ENCODE assay signal across 17 cellular contexts in the genomic region with DNA sequence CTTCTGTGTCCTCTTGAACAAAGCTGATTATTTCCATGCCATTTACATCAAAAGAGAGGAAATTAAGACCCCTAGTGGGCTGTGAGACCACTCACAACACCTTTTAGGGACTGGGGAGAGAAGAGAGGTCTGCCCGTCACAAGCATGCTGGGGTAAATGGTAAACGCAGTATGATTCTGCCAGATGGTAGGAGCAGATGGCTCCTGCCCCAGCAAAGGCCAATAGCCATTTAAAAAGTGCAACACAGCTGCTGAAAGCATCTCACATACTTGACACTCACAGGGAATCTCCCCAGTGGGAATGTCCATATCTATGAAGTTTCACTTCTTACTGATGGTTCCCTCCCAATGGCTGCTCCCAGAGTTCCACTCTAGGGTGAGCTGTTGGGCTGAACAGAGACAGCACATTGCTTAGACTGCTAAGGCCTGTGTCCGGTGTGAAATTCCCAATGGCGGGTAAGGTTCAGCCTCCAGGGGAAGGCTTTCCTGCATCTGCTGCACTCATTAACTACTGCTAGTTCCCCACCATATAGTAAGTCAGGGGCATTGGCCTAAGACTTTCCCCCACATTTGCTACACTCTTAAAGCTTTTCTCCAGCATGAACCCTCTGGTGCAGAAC. TPM values are rescaled to one million over a fixed set of nuclear protein-coding genes. Genes with fewer than 3 reads are reported as not detected.
DNase-seq lines count a peak whose midpoint lies in the region; ATAC-seq and TF ChIP-seq lines count a peak whose summit lies in the region.
"Had no signal": no experiment of that assay in that cellular context is flagged by ENCODE, and none has a peak within 500 bp of the region (broad histone marks: within the 10 kb centered on the region; RNA-seq: fewer than 3 reads in every experiment).

No MANE protein-coding gene starts in this region.

- no peaks in the 10 kb centered on the region for H3K27me3 Mint-ChIP-seq in CD8-positive, alpha-beta memory T cell
- H3K27me3 Mint-ChIP-seq in osteocyte (ENCODE audit: unreplicated experiment), result no peaks in the 10 kb centered on the region
- H3K27me3 Mint-ChIP-seq: CD4-positive, alpha-beta T cell had no signal

- no peak overlapping the region for H2BK5ac ChIP-seq in neuronal stem cell (ENCODE audit: low read length)

- H2BK120ac ChIP-seq in neuronal stem cell (ENCODE audit: low read depth, low read length), result no peak overlapping the region

- peaks cover 28 to 91% (median 86%) of the 10 kb centered on the region in 5 donors for H3K9me3 Mint-ChIP-seq in CD8-positive, alpha-beta memory T cell
- peaks cover 51% of the 10 kb centered on the region for H3K9me3 Mint-ChIP-seq in osteocyte (ENCODE audit: unreplicated experiment)

- H2AFZ ChIP-seq in neuronal stem cell (ENCODE audit: low read length), result no peak overlapping the region

- H3K36me3 ChIP-seq in CD8-positive, alpha-beta memory T cell (ENCODE audit: insufficient read depth, low read length), result peaks cover 32% of the 10 kb centered on the region
- H3K36me3 ChIP-seq in HUES48 (ENCODE audit: control insufficient read depth, insufficient read depth, low read length) (peaks cover 35% of the 10 kb centered on the region), adipocyte (ENCODE audit: control insufficient read depth, insufficient read depth, low read length, severe bottlenecking) (peaks cover 34% of the 10 kb centered on the region), neuronal stem cell (replicated peaks in 1 of 2; ENCODE audit: control insufficient read depth in 2 of 2, insufficient read depth in 2 of 2, low read length in 2 of 2) (peaks cover 30 to 63% of the 10 kb centered on the region in 2 donors)

- H3K4me1 ChIP-seq in CD8-positive, alpha-beta memory T cell (ENCODE audit: insufficient read depth, low read length), result no peaks in the 10 kb centered on the region
- peaks cover 10% of the 10 kb centered on the region for H3K4me1 ChIP-seq in HUES48 (ENCODE audit: control insufficient read depth, insufficient read depth, low read length)
- H3K4me1 ChIP-seq in adipocyte (ENCODE audit: control insufficient read depth, insufficient read depth, low read length), result no peaks in the 10 kb centered on the region
- H3K4me1 ChIP-seq in neuronal stem cell (ENCODE audit: control insufficient read depth in 2 of 2, insufficient read depth in 1 of 2, low read depth in 1 of 2, low read length in 2 of 2), result no peaks in the 10 kb centered on the region

- peaks cover 1% of the 10 kb centered on the region for H3K79me1 ChIP-seq in neuronal stem cell (ENCODE audit: low read depth, low read length)

- H3K4ac ChIP-seq in neuronal stem cell (ENCODE audit: low read length), result no peak overlapping the region

- H3K9me3 ChIP-seq in CD8-positive, alpha-beta memory T cell (ENCODE audit: low read length), result peaks cover 49% of the 10 kb centered on the region
- H3K9me3 ChIP-seq in HUES48 (ENCODE audit: control insufficient read depth, insufficient read depth, low read length) (peaks cover 8% of the 10 kb centered on the region), adipocyte (ENCODE audit: control insufficient read depth, low read length) (peaks cover 24% of the 10 kb centered on the region), neuronal stem cell (replicated peaks in 1 of 2; ENCODE audit: control insufficient read depth in 2 of 2, insufficient read depth in 1 of 2, low read depth in 1 of 2, low read length in 2 of 2) (peaks cover 30 to 64% of the 10 kb centered on the region in 2 donors)

- WGBS in neuronal stem cell (ENCODE audit: extremely low coverage in 2 of 2, insufficient read length in 2 of 2, insufficient replicate concordance in 1 of 2), 2 donors, result no CpG with 5 or more reads among the region's 4 CpGs

- H2AK5ac ChIP-seq in neuronal stem cell (ENCODE audit: low read depth, low read length), result no peak overlapping the region

- H2BK15ac ChIP-seq in neuronal stem cell (ENCODE audit: low read length), result no peak overlapping the region

- TF ChIP-seq CTCF in osteocyte (IDR thresholded peaks at IDR 0.05), result no peak

- no peaks in the 10 kb centered on the region for H3K27me3 ChIP-seq in CD8-positive, alpha-beta memory T cell (ENCODE audit: insufficient read depth, low read length, poor library complexity, severe bottlenecking)
- H3K27me3 ChIP-seq in HUES48 (ENCODE audit: control insufficient read depth, insufficient read depth, low read length) (no peaks in the 10 kb centered on the region), adipocyte (replicated peaks; ENCODE audit: control insufficient read depth, insufficient read depth, low read length) (no peaks in the 10 kb centered on the region), neuronal stem cell (ENCODE audit: control insufficient read depth in 3 of 3, insufficient read depth in 3 of 3, low read depth in 1 of 3, low read length in 3 of 3) (no peaks in the 10 kb centered on the region)

- H3K23ac ChIP-seq in neuronal stem cell (ENCODE audit: low read depth, low read length, poor library complexity), result no peak overlapping the region

- peaks cover 11 to 16% (median 15%) of the 10 kb centered on the region in 3 donors for H3K4me1 Mint-ChIP-seq in CD8-positive, alpha-beta memory T cell
- H3K4me1 Mint-ChIP-seq in osteocyte (ENCODE audit: unreplicated experiment), result no peaks in the 10 kb centered on the region

- no peak overlapping the region for H3K27ac Mint-ChIP-seq in CD8-positive, alpha-beta memory T cell
- H3K27ac Mint-ChIP-seq in osteocyte (ENCODE audit: unreplicated experiment), result no peak overlapping the region
- H3K27ac Mint-ChIP-seq: CD4-positive, alpha-beta T cell had no signal

- ATAC-seq in GM21515 (IDR thresholded peaks at IDR 0.05; ENCODE audit: unreplicated experiment), result no peak
- ATAC-seq: GM12878, HCT116, Panc1 had no signal

- H3K9ac ChIP-seq in HUES48 (ENCODE audit: low read depth, low read length), result no peak overlapping the region
- H3K9ac ChIP-seq in adipocyte (ENCODE audit: low read length), result no peak overlapping the region
- no peak overlapping the region for H3K9ac ChIP-seq in neuronal stem cell (ENCODE audit: low read depth, low read length, poor library complexity)

- no peak overlapping the region for H3K4me3 Mint-ChIP-seq in CD8-positive, alpha-beta memory T cell
- no peak overlapping the region for H3K4me3 Mint-ChIP-seq in osteocyte (ENCODE audit: unreplicated experiment)
- H3K4me3 Mint-ChIP-seq: CD4-positive, alpha-beta T cell had no signal

- no peak overlapping the region for H3K14ac ChIP-seq in neuronal stem cell (ENCODE audit: low read length)

- H3K4me2 ChIP-seq in neuronal stem cell (ENCODE audit: insufficient read depth, low read length, poor library complexity, severe bottlenecking), result no peak overlapping the region

- CTCF ChIA-PET in CD8-positive, alpha-beta memory T cell (lab: Charles Lee), result no interaction called here

- no peak for DNase-seq in CD8-positive, alpha-beta memory T cell
- no peak for DNase-seq in adipocyte (ENCODE audit: low read depth)
- peak; percentile 51 for DNase-seq in osteocyte (ENCODE audit: extremely low spot score, unreplicated experiment)
- no peak for DNase-seq in HuH-7.5 (ENCODE audit: low spot score)
- no peak for DNase-seq in neuronal stem cell (ENCODE audit: low spot score)
- DNase-seq: CD4-positive, alpha-beta T cell; DMS53; IMR-90; NCI-H2029 treated with DMSO at 0.1 percent for 48 hours; NCI-H345; NCI-H774; SHP77 treated with DMSO at 0.1 percent for 48 hours had no signal

- no peak overlapping the region for H4K91ac ChIP-seq in neuronal stem cell (ENCODE audit: low read depth, low read length, poor library complexity)

- H3K36me3 Mint-ChIP-seq in CD8-positive, alpha-beta memory T cell, result peaks cover 49 to 78% (median 66%) of the 10 kb centered on the region in 3 donors
- H3K36me3 Mint-ChIP-seq in osteocyte (ENCODE audit: unreplicated experiment), result peaks cover 69% of the 10 kb centered on the region

- H3K18ac ChIP-seq in neuronal stem cell (ENCODE audit: low read length), result no peak overlapping the region

- no peak overlapping the region for H3K27ac ChIP-seq in CD8-positive, alpha-beta memory T cell (ENCODE audit: low read depth, low read length)
- H3K27ac ChIP-seq in HUES48 (ENCODE audit: low read depth, low read length) (peak overlapping the region; percentile 68), neuronal stem cell (replicated peaks; ENCODE audit: low read length) (no peak overlapping the region)

- POLR2A ChIA-PET in CD8-positive, alpha-beta memory T cell (lab: Charles Lee), result no interaction called here

- H4K8ac ChIP-seq in neuronal stem cell (ENCODE audit: low read depth, low read length), result no peak overlapping the region

- H2BK12ac ChIP-seq in neuronal stem cell (ENCODE audit: low read length), result no peak overlapping the region

- peak overlapping the region; percentile 7 for H3K4me3 ChIP-seq in CD8-positive, alpha-beta memory T cell (ENCODE audit: low read length)
- H3K4me3 ChIP-seq in HUES48 (ENCODE audit: low read depth, low read length) (no peak overlapping the region), adipocyte (ENCODE audit: low read length) (peak overlapping the region; percentile 2), neuronal stem cell (ENCODE audit: low read length in 2 of 2) (no peak overlapping the region)
- H3K4me3 ChIP-seq: GM12878 had no signal

RNA-seq across cellular contexts. Expression of gene ZNF671, which starts 7.4 kb away (rescaled TPM):
- 10 to 100 TPM; 10.6 to 11.0 TPM for total RNA-seq in CD8-positive, alpha-beta memory T cell
- polyA plus RNA-seq in CD8-positive, alpha-beta memory T cell, result 24.3 TPM
- 7.1 TPM in 2 replicates for total RNA-seq in osteocyte
- 3.2 TPM for polyA plus RNA-seq in neuronal stem cell (2013, experiment 1 of 2)
- 3.1 TPM for polyA plus RNA-seq in neuronal stem cell (2013, experiment 2 of 2)

RNA-seq across cellular contexts. Expression of gene ZNF154, which starts 11.0 kb away (rescaled TPM):
- total RNA-seq in CD8-positive, alpha-beta memory T cell, result 1 to 10 TPM; 6.5 to 7.7 TPM
- polyA plus RNA-seq in CD8-positive, alpha-beta memory T cell, result 2.2 TPM
- total RNA-seq in osteocyte, result 18.0 and 18.9 TPM in 2 replicates
- 8.4 TPM for polyA plus RNA-seq in neuronal stem cell (2013, experiment 1 of 2)
- polyA plus RNA-seq in neuronal stem cell (2013, experiment 2 of 2), result 8.3 TPM

RNA-seq across cellular contexts. Expression of gene ZNF776, which starts 26.6 kb away (rescaled TPM):
- total RNA-seq in CD8-positive, alpha-beta memory T cell, result 10 to 100 TPM; 13.3 to 17.2 TPM
- 7.0 TPM for polyA plus RNA-seq in CD8-positive, alpha-beta memory T cell
- 16.9 and 21.0 TPM in 2 replicates for total RNA-seq in osteocyte
- 21.6 TPM for polyA plus RNA-seq in neuronal stem cell (2013, experiment 1 of 2)
- polyA plus RNA-seq in neuronal stem cell (2013, experiment 2 of 2), result 22.0 TPM

RNA-seq across cellular contexts. Expression of gene ZNF551, which starts 38.2 kb away (rescaled TPM):
- 10 to 100 TPM; 14.5 to 15.6 TPM for total RNA-seq in CD8-positive, alpha-beta memory T cell
- 7.8 TPM for polyA plus RNA-seq in CD8-positive, alpha-beta memory T cell
- 6.1 and 6.3 TPM in 2 replicates for total RNA-seq in osteocyte
- 6.4 TPM for polyA plus RNA-seq in neuronal stem cell (2013, experiment 1 of 2)
- polyA plus RNA-seq in neuronal stem cell (2013, experiment 2 of 2), result 6.7 TPM

RNA-seq across cellular contexts. Expression of gene ZNF586, which starts 49.5 kb away (rescaled TPM):
- 10 to 100 TPM; 15.6 to 17.1 TPM for total RNA-seq in CD8-positive, alpha-beta memory T cell
- 18.6 TPM for polyA plus RNA-seq in CD8-positive, alpha-beta memory T cell
- total RNA-seq in osteocyte, result 18.8 TPM in 2 replicates
- 5.9 TPM for polyA plus RNA-seq in neuronal stem cell (2013, experiment 1 of 2)
- 5.9 TPM for polyA plus RNA-seq in neuronal stem cell (2013, experiment 2 of 2)

Comparison
In these comparisons a context has a peak if more than half of its experiments do, and no peak if none do; other contexts are left out.
1. H3K4me3 ChIP-seq: peak in CD8-positive, alpha-beta memory T cell (single experiment) and adipocyte (single experiment); none in HUES48 (single experiment) and neuronal stem cell (0 of 2).